Comparison of ENCODE assay signal across 1 cellular context in the genomic region with DNA sequence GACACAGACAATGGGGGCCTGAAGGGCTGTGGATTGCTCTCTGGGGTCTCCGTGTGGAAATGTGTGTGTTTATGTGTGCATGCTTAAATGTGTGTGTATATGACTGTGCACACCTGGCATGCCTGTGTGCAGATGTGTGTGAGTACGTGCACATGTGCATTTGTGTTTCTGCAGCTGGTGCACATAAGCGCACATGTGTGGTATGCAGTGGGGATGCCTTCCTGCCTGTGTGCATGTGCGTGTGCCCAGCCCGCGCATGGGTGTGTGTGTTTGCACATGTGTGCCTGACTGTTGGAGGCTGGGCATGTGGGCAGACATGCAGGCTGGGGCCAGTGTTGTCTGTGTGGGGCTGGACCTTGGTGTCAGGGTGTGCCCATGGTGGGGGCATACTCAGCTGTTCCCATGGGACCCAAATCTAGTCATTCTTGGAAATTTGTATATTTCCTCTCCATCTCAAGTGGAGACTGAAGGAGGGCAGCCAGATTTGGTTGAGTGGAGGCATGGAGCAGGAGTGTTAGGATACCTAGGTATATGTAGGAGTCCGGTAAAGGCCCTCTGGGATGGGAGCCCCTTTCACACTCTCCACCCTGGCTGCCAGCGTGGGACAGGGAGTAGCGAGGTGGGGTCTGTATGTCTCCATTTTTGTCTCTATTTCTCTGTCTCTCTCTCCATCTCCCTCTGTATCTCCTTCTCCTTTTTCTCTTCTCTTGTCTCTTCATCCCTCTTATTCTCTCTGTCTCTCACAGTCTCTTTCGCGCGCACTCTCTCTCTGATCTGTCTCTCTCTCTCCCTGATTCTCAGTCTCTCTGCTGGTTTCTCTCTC.
TF ChIP-seq lines count a peak whose summit lies in the region.

No MANE protein-coding gene starts in this region.

TF ChIP-seq in K562, 482 proteins besides CTCF, POLR2A, EP300 and RAD21:
- TF ChIP-seq, protein P1, sequence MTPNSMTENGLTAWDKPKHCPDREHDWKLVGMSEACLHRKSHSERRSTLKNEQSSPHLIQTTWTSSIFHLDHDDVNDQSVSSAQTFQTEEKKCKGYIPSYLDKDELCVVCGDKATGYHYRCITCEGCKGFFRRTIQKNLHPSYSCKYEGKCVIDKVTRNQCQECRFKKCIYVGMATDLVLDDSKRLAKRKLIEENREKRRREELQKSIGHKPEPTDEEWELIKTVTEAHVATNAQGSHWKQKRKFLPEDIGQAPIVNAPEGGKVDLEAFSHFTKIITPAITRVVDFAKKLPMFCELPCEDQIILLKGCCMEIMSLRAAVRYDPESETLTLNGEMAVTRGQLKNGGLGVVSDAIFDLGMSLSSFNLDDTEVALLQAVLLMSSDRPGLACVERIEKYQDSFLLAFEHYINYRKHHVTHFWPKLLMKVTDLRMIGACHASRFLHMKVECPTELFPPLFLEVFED (CRISPR knock-in tag; conservative IDR thresholded peaks at IDR 0.05): 0 out of 2 replicates have a peak, but pooled peaks have one; percentile 14
- TF ChIP-seq SNRNP70 (optimal IDR thresholded peaks at IDR 0.05; ENCODE audit: low read depth, low read length) (no peak), SRSF7 (optimal IDR thresholded peaks at IDR 0.05; ENCODE audit: low read depth, low read length) (no peak), EGR1 (conservative IDR thresholded peaks at IDR 0.05) (0 out of 2 replicates have a peak, but pooled peaks have one; percentile 13), TBP (optimal IDR thresholded peaks at IDR 0.05; ENCODE audit: low read depth, low read length) (no peak), POLR2B (IDR thresholded peaks at IDR 0.05; ENCODE audit: low read depth, partially characterized antibody) (no peak), ZNF717 (CRISPR knock-in tag; IDR thresholded peaks at IDR 0.05) (no peak)
- TF ChIP-seq, protein P2, sequence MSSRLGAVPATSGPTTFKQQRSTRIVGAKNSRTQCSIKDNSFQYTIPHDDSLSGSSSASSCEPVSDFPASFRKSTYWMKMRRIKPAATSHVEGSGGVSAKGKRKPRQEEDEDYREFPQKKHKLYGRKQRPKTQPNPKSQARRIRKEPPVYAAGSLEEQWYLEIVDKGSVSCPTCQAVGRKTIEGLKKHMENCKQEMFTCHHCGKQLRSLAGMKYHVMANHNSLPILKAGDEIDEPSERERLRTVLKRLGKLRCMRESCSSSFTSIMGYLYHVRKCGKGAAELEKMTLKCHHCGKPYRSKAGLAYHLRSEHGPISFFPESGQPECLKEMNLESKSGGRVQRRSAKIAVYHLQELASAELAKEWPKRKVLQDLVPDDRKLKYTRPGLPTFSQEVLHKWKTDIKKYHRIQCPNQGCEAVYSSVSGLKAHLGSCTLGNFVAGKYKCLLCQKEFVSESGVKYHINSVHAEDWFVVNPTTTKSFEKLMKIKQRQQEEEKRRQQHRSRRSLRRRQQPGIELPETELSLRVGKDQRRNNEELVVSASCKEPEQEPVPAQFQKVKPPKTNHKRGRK (tag; IDR thresholded peaks at IDR 0.05): peak; percentile 88
